ENCODE assay signal across 8 cellular contexts in genomic region chr11:102451693-102452460, GRCh38. TPM values are rescaled to one million over a fixed set of nuclear protein-coding genes. Genes with fewer than 3 reads are reported as not detected.
DNase-seq lines count a peak whose midpoint lies in the region; ATAC-seq and TF ChIP-seq lines count a peak whose summit lies in the region.

No MANE protein-coding gene starts in this region.

- H3K36me3 ChIP-seq in endodermal cell (ENCODE audit: control insufficient read depth, insufficient read depth, low read length) = peaks cover 19% of the 10 kb centered on the region
- H3K36me3 ChIP-seq in mucosa of descending colon (ENCODE audit: low read depth) = no peaks in the 10 kb centered on the region

- DNase-seq in Ammon's horn (ENCODE audit: low spot score) (peak; percentile 85), NCI-H748 (lab: John Stamatoyannopoulos, UW; ENCODE audit: unreplicated experiment) (peak; percentile 80), endodermal cell (peak; percentile 74), mucosa of descending colon (peak; percentile 83 to 92 (median 87))
- DNase-seq in activated CD8-positive, alpha-beta memory T cell treated with anti-CD3 and anti-CD28 coated beads for 24 hours = peak; percentile 84
- DNase-seq in stimulated activated CD8-positive, alpha-beta memory T cell treated with anti-CD3 and anti-CD28 coated beads, Interleukin-4, amount 100 ng/mL, for 4 hours (ENCODE audit: low read depth in 2 of 2, low spot score in 1 of 2) = peak; percentile 38 to 46

- no peaks in the 10 kb centered on the region for H3K27me3 Mint-ChIP-seq in endodermal cell (ENCODE audit: insufficient read depth)

- H3K27ac ChIP-seq in endodermal cell (ENCODE audit: low read depth, low read length) = peak overlapping the region; percentile 91

- no peaks in the 10 kb centered on the region for H3K27me3 ChIP-seq in endodermal cell (ENCODE audit: control insufficient read depth, insufficient read depth, low read length, poor library complexity, severe bottlenecking)

- peak overlapping the region; percentile 94 for H3K27ac Mint-ChIP-seq in endodermal cell

- intact Hi-C loops in mucosa of descending colon (cut with DNase I, micrococcal nuclease) = no loop called here

- H3K4me1 Mint-ChIP-seq in endodermal cell = peaks cover 64% of the 10 kb centered on the region

- peak overlapping the region; percentile 91 for H3K9ac ChIP-seq in endodermal cell (ENCODE audit: extremely low read depth, low read length, poor library complexity, severe bottlenecking)

- peak; percentile 70 for ATAC-seq in GM18909 (IDR thresholded peaks at IDR 0.05; ENCODE audit: poor library complexity, unreplicated experiment)
- peak; percentile 68 for ATAC-seq in HG03175 (IDR thresholded peaks at IDR 0.05; ENCODE audit: unreplicated experiment)
- ATAC-seq in mucosa of descending colon = peak; percentile 81

- H3K9me3 ChIP-seq in endodermal cell (ENCODE audit: control insufficient read depth, low read length) (no peaks in the 10 kb centered on the region), mucosa of descending colon (no peaks in the 10 kb centered on the region)

- peaks cover 8% of the 10 kb centered on the region for H3K4me1 ChIP-seq in endodermal cell (ENCODE audit: control insufficient read depth, insufficient read depth, low read length)
- H3K4me1 ChIP-seq in mucosa of descending colon (ENCODE audit: low read depth) = peaks cover 17% of the 10 kb centered on the region

- H3K9me3 Mint-ChIP-seq in endodermal cell = no peaks in the 10 kb centered on the region

- H3K4me3 ChIP-seq in endodermal cell (ENCODE audit: low read length) (peak overlapping the region; percentile 90), mucosa of descending colon (peak overlapping the region; percentile 83)

- peak overlapping the region; percentile 94 for H3K4me3 Mint-ChIP-seq in endodermal cell

- TF ChIP-seq CTCF in endodermal cell (conservative IDR thresholded peaks at IDR 0.05) (peak; percentile 17), mucosa of descending colon (IDR thresholded peaks at IDR 0.05) (no peak)

- H3K36me3 Mint-ChIP-seq in endodermal cell (ENCODE audit: low read depth) = peaks cover 16% of the 10 kb centered on the region

- WGBS in endodermal cell (ENCODE audit: insufficient coverage in 1 of 2, insufficient read length in 1 of 2), 2 experiments = 0 to 1% methylated on average over 38 to 54 of the region's 55 CpGs

RNA-seq across cellular contexts. Expression of gene TMEM123, which starts 0.7 kb away (rescaled TPM):
- 100 to 1,000 TPM; 216 to 256 TPM for total RNA-seq in endodermal cell
- polyA plus RNA-seq in endodermal cell (2013, experiment 1 of 2) = 193 TPM
- 178 TPM for polyA plus RNA-seq in endodermal cell (2013, experiment 2 of 2)
- 100 to 1,000 TPM; 153 to 205 (median 157) TPM for total RNA-seq in mucosa of descending colon

Comparison
In these comparisons a context has a peak if more than half of its experiments do, and no peak if none do; other contexts are left out.
1. Peak in every context shown above with its lines: DNase-seq, ATAC-seq, H3K4me3 ChIP-seq and H3K27ac ChIP-seq.